In the genomic region with DNA sequence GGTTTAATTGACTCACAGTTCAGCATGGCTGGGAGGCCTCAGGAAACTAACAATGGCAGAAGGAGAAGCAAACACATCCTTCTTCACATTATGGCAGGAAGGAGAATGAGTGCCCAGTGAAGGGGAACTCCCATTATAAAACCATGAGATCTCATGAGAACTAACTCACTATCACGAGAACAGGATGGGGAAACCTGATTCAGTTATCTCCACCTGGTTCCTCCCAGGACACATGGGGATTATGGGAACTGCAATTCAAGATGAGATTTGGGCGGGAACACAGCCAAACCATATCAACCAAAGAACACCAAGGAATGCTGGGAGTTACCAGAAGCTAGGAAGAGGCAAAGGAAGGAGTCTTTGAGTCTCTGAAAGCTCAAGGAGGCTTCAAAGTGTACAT, we compare ENCODE assay signal across 27 cellular contexts.
"Had no signal": no experiment of that assay in that cellular context is flagged by ENCODE, and none has a peak within 500 bp of the region (broad histone marks: within the 10 kb centered on the region; RNA-seq: fewer than 3 reads in every experiment).

No MANE protein-coding gene starts in this region.

- H3K27ac Mint-ChIP-seq: immature natural killer cell; natural killer cell; stimulated activated effector memory CD8-positive, alpha-beta T cell treated with anti-CD3 and anti-CD28 coated beads, Interleukin-12 subunit alpha, Interleukin-12 subunit beta, amount 100 ng/mL, for 72 hours had no signal

- DNase-seq: dermis blood vessel endothelial cell; effector memory CD4-positive, alpha-beta T cell; erythroblast; esophagus squamous epithelium; hypothalamus; immature natural killer cell; islet precursor cell; kidney glomerular epithelial cell; left colon; left ventricle myocardium superior; lower lobe of right lung; natural killer cell; occipital lobe; ovary; posterior cingulate gyrus; psoas muscle; right cardiac atrium; sigmoid colon; stimulated activated CD4-positive, alpha-beta T cell treated with anti-CD3 and anti-CD28 coated beads, Interleukin-2, amount 100 ng/mL, for 24 hours; stimulated activated CD4-positive, alpha-beta T cell treated with anti-CD3 and anti-CD28 coated beads, Interleukin-4, amount 100 ng/mL, for 24 hours; stimulated activated naive CD4-positive, alpha-beta T cell treated with Interleukin-2 at 50 U/mL for 16 hours; stomach; thyroid gland; trophoblast cell had no signal

- H3K4me1 ChIP-seq: lower lobe of right lung, psoas muscle, thyroid gland had no signal

- ATAC-seq: left colon; left ventricle myocardium superior; lower lobe of right lung; natural killer cell; psoas muscle; right cardiac atrium; stimulated activated effector memory CD8-positive, alpha-beta T cell treated with anti-CD3 and anti-CD28 coated beads, Interleukin-12 subunit alpha, Interleukin-12 subunit beta, amount 100 ng/mL, for 72 hours had no signal

- FAIRE-seq: frontal cortex had no signal

- H3K27ac ChIP-seq: coronary artery, esophagus squamous epithelium, lower lobe of right lung, ovary, psoas muscle, sigmoid colon, stomach, thyroid gland had no signal

- H3K4me3 ChIP-seq: coronary artery, esophagus squamous epithelium, lower lobe of right lung, ovary, psoas muscle, sigmoid colon, stomach, thyroid gland had no signal

- H3K36me3 ChIP-seq: esophagus squamous epithelium, lower lobe of right lung, ovary, sigmoid colon, stomach, thyroid gland had no signal

- H3K9me3 Mint-ChIP-seq: immature natural killer cell; natural killer cell; stimulated activated effector memory CD8-positive, alpha-beta T cell treated with anti-CD3 and anti-CD28 coated beads, Interleukin-12 subunit alpha, Interleukin-12 subunit beta, amount 100 ng/mL, for 72 hours had no signal

- H3K36me3 Mint-ChIP-seq: immature natural killer cell; natural killer cell; stimulated activated effector memory CD8-positive, alpha-beta T cell treated with anti-CD3 and anti-CD28 coated beads, Interleukin-12 subunit alpha, Interleukin-12 subunit beta, amount 100 ng/mL, for 72 hours had no signal

- H3K9me3 ChIP-seq: esophagus squamous epithelium, lower lobe of right lung, ovary, psoas muscle, sigmoid colon, stomach, thyroid gland had no signal

- H3K4me3 Mint-ChIP-seq: immature natural killer cell; natural killer cell; stimulated activated effector memory CD8-positive, alpha-beta T cell treated with anti-CD3 and anti-CD28 coated beads, Interleukin-12 subunit alpha, Interleukin-12 subunit beta, amount 100 ng/mL, for 72 hours had no signal

- H3K4me1 Mint-ChIP-seq: immature natural killer cell; natural killer cell; stimulated activated effector memory CD8-positive, alpha-beta T cell treated with anti-CD3 and anti-CD28 coated beads, Interleukin-12 subunit alpha, Interleukin-12 subunit beta, amount 100 ng/mL, for 72 hours had no signal

- H3K27me3 ChIP-seq: esophagus squamous epithelium, ovary, sigmoid colon, stomach, thyroid gland had no signal
